Comparison of ENCODE assay signal across 17 cellular contexts in the genomic region with DNA sequence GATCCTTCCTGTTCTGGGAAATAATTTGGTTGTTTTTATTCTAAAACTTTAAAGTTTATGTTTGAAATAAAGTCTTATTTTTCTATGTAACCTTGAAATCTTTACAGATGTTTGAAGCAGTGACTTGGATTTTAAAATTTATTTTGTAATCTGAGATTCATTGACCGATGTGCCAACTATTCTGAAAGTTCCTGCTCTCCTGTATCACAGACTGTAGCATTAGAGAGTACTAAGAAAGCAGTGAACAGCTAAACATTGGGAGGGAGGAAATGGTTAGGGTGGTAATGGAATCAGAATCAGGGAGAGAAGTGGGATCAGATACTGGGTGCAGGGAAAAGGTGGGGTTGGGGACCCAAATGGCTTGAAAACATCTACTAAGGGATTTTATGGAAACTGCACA.
DNase-seq lines count a peak whose midpoint lies in the region; ATAC-seq and TF ChIP-seq lines count a peak whose summit lies in the region.
"Had no signal": no experiment of that assay in that cellular context is flagged by ENCODE, and none has a peak within 500 bp of the region (broad histone marks: within the 10 kb centered on the region; RNA-seq: fewer than 3 reads in every experiment).

No MANE protein-coding gene starts in this region.

- no peaks in the 10 kb centered on the region for H3K9me3 ChIP-seq in CD8-positive, alpha-beta memory T cell (ENCODE audit: low read length)

- H3K27ac Mint-ChIP-seq in CD14-positive monocyte (peak overlapping the region; percentile 4 to 83 (median 66)), chondrocyte (ENCODE audit: unreplicated experiment) (peak overlapping the region; percentile 58), nephron (peak overlapping the region in 2 of 3 experiments; percentile 2 to 18)
- H3K27ac Mint-ChIP-seq in CD8-positive, alpha-beta memory T cell, result peak overlapping the region; percentile 96 to 100 (median 98)
- H3K27ac Mint-ChIP-seq: endodermal cell; stimulated activated naive B cell treated with anti-CD40 and anti-IgM and Interleukin-4, amounts not matched to agents 10 μg/mL and 1 μg/mL and 100 μg/mL, for 72 hours had no signal

- peaks cover 2 to 4% of the 10 kb centered on the region in 2 donors for H3K36me3 Mint-ChIP-seq in CD14-positive monocyte
- H3K36me3 Mint-ChIP-seq in CD8-positive, alpha-beta memory T cell, result peaks cover 32 to 77% (median 74%) of the 10 kb centered on the region in 3 donors
- peaks cover 5% of the 10 kb centered on the region for H3K36me3 Mint-ChIP-seq in chondrocyte (ENCODE audit: low read depth)
- no peaks in the 10 kb centered on the region for H3K36me3 Mint-ChIP-seq in nephron (ENCODE audit: low read depth)

- intact Hi-C loops in CD14-positive monocyte (cut with micrococcal nuclease), result no loop called here

- H3K4me3 ChIP-seq in CD8-positive, alpha-beta memory T cell (ENCODE audit: low read length), result peak overlapping the region; percentile 19
- H3K4me3 ChIP-seq: GM23248 had no signal

- CTCF ChIA-PET in CD8-positive, alpha-beta memory T cell (lab: Charles Lee), result interaction anchor here (1.1 to 3.3 kb wide), 3 partner anchors 15 to 64 kb away, joined by 3 to 21 read pairs (median 5); no protein-coding TSS in a partner anchor

- H3K4me3 Mint-ChIP-seq in CD14-positive monocyte (peak overlapping the region in 1 of 2 donors; percentile 22), chondrocyte (ENCODE audit: unreplicated experiment) (no peak overlapping the region), nephron (no peak overlapping the region)
- H3K4me3 Mint-ChIP-seq in CD8-positive, alpha-beta memory T cell, result peak overlapping the region; percentile 94 to 99 (median 97)
- H3K4me3 Mint-ChIP-seq: endodermal cell had no signal

- H3K36me3 ChIP-seq in CD8-positive, alpha-beta memory T cell (ENCODE audit: insufficient read depth, low read length), result peaks cover 12% of the 10 kb centered on the region
- H3K36me3 ChIP-seq: heart right ventricle had no signal

- no peaks in the 10 kb centered on the region for H3K27me3 Mint-ChIP-seq in CD14-positive monocyte (ENCODE audit: low read depth in 3 of 3)
- no peaks in the 10 kb centered on the region for H3K27me3 Mint-ChIP-seq in CD8-positive, alpha-beta memory T cell
- no peaks in the 10 kb centered on the region for H3K27me3 Mint-ChIP-seq in chondrocyte (ENCODE audit: low read depth)
- H3K27me3 Mint-ChIP-seq in nephron (ENCODE audit: low read depth), result peaks cover 4% of the 10 kb centered on the region

- TF ChIP-seq CTCF in CD14-positive monocyte (IDR thresholded peaks at IDR 0.05), result no peak
- TF ChIP-seq CTCF in chondrocyte (IDR thresholded peaks at IDR 0.05), result no peak
- no peak for TF ChIP-seq CTCF in nephron (IDR thresholded peaks at IDR 0.05; ENCODE audit: unreplicated experiment in 3 of 3)

- no peaks in the 10 kb centered on the region for H3K27me3 ChIP-seq in CD8-positive, alpha-beta memory T cell (ENCODE audit: insufficient read depth, low read length, poor library complexity, severe bottlenecking)
- H3K27me3 ChIP-seq: heart right ventricle had no signal

- peaks cover 39% of the 10 kb centered on the region for H3K4me1 ChIP-seq in CD8-positive, alpha-beta memory T cell (ENCODE audit: insufficient read depth, low read length)

- ATAC-seq in GM21529 (IDR thresholded peaks at IDR 0.05; ENCODE audit: unreplicated experiment), result no peak
- ATAC-seq: right cardiac atrium had no signal

- DNase-seq in CD14-positive monocyte (ENCODE audit: low spot score), result no peak
- DNase-seq in CD8-positive, alpha-beta memory T cell, result no peak
- DNase-seq in chondrocyte (ENCODE audit: low spot score), result no peak
- DNase-seq in HUDEP-2 (lab: John Stamatoyannopoulos, UW; ENCODE audit: unreplicated experiment in 76 of 76), result no peak
- DNase-seq in NAMALWA (ENCODE audit: low spot score), result no peak
- DNase-seq: activated effector memory CD4-positive, alpha-beta T cell treated with Interleukin-2 at 50 U/mL for 16 hours; endodermal cell; GM23248; heart right ventricle; NCI-H1092 treated with DMSO at 0.1 percent for 48 hours; NCI-H510A treated with DMSO at 0.1 percent for 48 hours; right cardiac atrium; stimulated activated naive B cell treated with anti-CD40 and anti-IgM and Interleukin-4, amounts not matched to agents 10 μg/mL and 1 μg/mL and 100 μg/mL, for 72 hours; trophoblast cell had no signal

- peaks cover 0 to 7% (median 3%) of the 10 kb centered on the region in 7 donors for H3K9me3 Mint-ChIP-seq in CD14-positive monocyte
- peaks cover 24 to 62% (median 56%) of the 10 kb centered on the region in 5 donors for H3K9me3 Mint-ChIP-seq in CD8-positive, alpha-beta memory T cell
- H3K9me3 Mint-ChIP-seq in chondrocyte (ENCODE audit: low read depth), result peaks cover 11% of the 10 kb centered on the region
- peaks cover 29% of the 10 kb centered on the region for H3K9me3 Mint-ChIP-seq in nephron

- H3K4me1 Mint-ChIP-seq in CD14-positive monocyte (peaks cover 55% of the 10 kb centered on the region), chondrocyte (ENCODE audit: low read depth) (peaks cover 23% of the 10 kb centered on the region), nephron (peaks cover 16% of the 10 kb centered on the region)
- peaks cover 65 to 79% (median 72%) of the 10 kb centered on the region in 3 donors for H3K4me1 Mint-ChIP-seq in CD8-positive, alpha-beta memory T cell
- H3K4me1 Mint-ChIP-seq: endodermal cell had no signal

- POLR2A ChIA-PET in CD8-positive, alpha-beta memory T cell (lab: Charles Lee), result interaction anchor here (1.0 to 3.1 kb wide), 2 partner anchors 22 to 24 kb away, joined by 4 to 24 read pairs; no protein-coding TSS in a partner anchor

- peak overlapping the region; percentile 92 for H3K27ac ChIP-seq in CD8-positive, alpha-beta memory T cell (ENCODE audit: low read depth, low read length)
- H3K27ac ChIP-seq: GM23248, KMS-11 had no signal

Comparison
In these comparisons a context has a peak if more than half of its experiments do, and no peak if none do; other contexts are left out.
1. H3K27ac Mint-ChIP-seq: peak in every context shown above with its lines; median percentile 98 in CD8-positive, alpha-beta memory T cell; 66 in CD14-positive monocyte; 58 in chondrocyte; 10 in nephron.
2. H3K4me3 Mint-ChIP-seq: peak in CD8-positive, alpha-beta memory T cell (7 of 7); none in chondrocyte (single experiment) and nephron (0 of 3).